Comparison of ENCODE assay signal across 10 cellular contexts in genomic region chr18:452801-453200, GRCh38. TPM values are rescaled to one million over a fixed set of nuclear protein-coding genes. Genes with fewer than 3 reads are reported as not detected.
"Had no signal": no experiment of that assay in that cellular context is flagged by ENCODE, and none has a peak within 500 bp of the region (broad histone marks: within the 10 kb centered on the region; RNA-seq: fewer than 3 reads in every experiment).

No MANE protein-coding gene starts in this region.

- H3K4me1 Mint-ChIP-seq: memory B cell had no signal

- DNase-seq: activated CD4-positive, alpha-beta memory T cell treated with anti-CD3 and anti-CD28 coated beads for 36 hours; activated CD4-positive, alpha-beta T cell treated with anti-CD3 and anti-CD28 coated beads for 1 hour; activated T-cell treated with anti-CD3 and anti-CD28 coated beads, Interleukin-2, amount 50 U/mL, for 48 hours; aorta; gastrocnemius medialis; islet precursor cell; pancreas; tibial artery had no signal

- H3K27ac Mint-ChIP-seq: activated CD4-positive, alpha-beta memory T cell treated with anti-CD3 and anti-CD28 coated beads for 36 hours; memory B cell had no signal

- H3K36me3 Mint-ChIP-seq: activated CD4-positive, alpha-beta memory T cell treated with anti-CD3 and anti-CD28 coated beads for 36 hours; memory B cell had no signal

- H3K4me3 Mint-ChIP-seq: activated CD4-positive, alpha-beta memory T cell treated with anti-CD3 and anti-CD28 coated beads for 36 hours; memory B cell had no signal

- ATAC-seq: gastrocnemius medialis, left lobe of liver, pancreas had no signal

RNA-seq across cellular contexts. Expression of gene COLEC12, which starts 47.7 kb away (rescaled TPM):
- total RNA-seq: activated CD4-positive, alpha-beta memory T cell treated with anti-CD3 and anti-CD28 coated beads for 36 hours had no signal
